Comparison of ENCODE assay signal across 3 cellular contexts in genomic region chr10:121551210-121551609, GRCh38.
"Had no signal": no experiment of that assay in that cellular context is flagged by ENCODE, and none has a peak within 500 bp of the region (broad histone marks: within the 10 kb centered on the region; RNA-seq: fewer than 3 reads in every experiment).

No MANE protein-coding gene starts in this region.

- H3K4me3 ChIP-seq: GM12878 had no signal

- DNase-seq: GDM1, GF-D8 had no signal
